Comparison of ENCODE assay signal across 27 cellular contexts in the genomic region with DNA sequence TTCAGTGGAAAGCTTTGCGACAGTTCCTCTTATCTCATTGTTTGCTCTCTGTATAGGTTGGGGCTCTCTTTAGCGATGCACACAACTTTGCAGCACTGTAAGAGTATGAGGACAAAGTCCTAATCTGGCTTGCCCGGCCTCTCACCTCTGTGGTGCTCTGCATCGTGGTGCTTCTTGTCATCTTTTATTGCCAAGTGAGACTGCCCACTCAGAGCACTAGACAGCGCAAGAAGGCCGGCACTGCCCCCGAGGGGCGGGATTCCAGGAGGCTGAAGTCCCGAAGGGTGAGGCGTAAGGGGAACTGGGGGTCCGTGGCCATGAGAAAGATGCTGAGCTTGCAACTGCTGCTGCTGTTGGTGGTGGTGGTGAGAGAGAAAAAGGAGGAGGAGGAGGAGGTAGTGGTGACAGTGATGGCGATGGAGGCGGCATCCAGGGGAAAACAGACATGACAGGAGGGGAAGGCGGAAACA. TPM values are rescaled to one million over a fixed set of nuclear protein-coding genes. Genes with fewer than 3 reads are reported as not detected.
DNase-seq lines count a peak whose midpoint lies in the region; ATAC-seq and TF ChIP-seq lines count a peak whose summit lies in the region.
"Had no signal": no experiment of that assay in that cellular context is flagged by ENCODE, and none has a peak within 500 bp of the region (broad histone marks: within the 10 kb centered on the region; RNA-seq: fewer than 3 reads in every experiment).

No MANE protein-coding gene starts in this region.

- H3K4me2 ChIP-seq in hepatocyte, result peak overlapping the region; percentile 57

- no peak for ATAC-seq in natural killer cell
- ATAC-seq in natural killer cell treated with Interleukin-12 subunit alpha and Interleukin-12 subunit beta and Interleukin-15 and Interleukin-18, amount 100 ng/mL, for 72 hours, result no peak
- peak; percentile 22 for ATAC-seq in naive thymus-derived CD4-positive, alpha-beta T cell
- ATAC-seq: effector memory CD8-positive, alpha-beta T cell; naive thymus-derived CD8-positive, alpha-beta T cell had no signal

- H3K36me3 Mint-ChIP-seq in natural killer cell, result no peaks in the 10 kb centered on the region
- H3K36me3 Mint-ChIP-seq in natural killer cell treated with Interleukin-12 subunit alpha and Interleukin-12 subunit beta and Interleukin-15 and Interleukin-18, amount 100 ng/mL, for 72 hours, result no peaks in the 10 kb centered on the region
- H3K36me3 Mint-ChIP-seq in naive thymus-derived CD4-positive, alpha-beta T cell, result no peaks in the 10 kb centered on the region
- H3K36me3 Mint-ChIP-seq: CD4-positive, alpha-beta memory T cell; naive thymus-derived CD8-positive, alpha-beta T cell had no signal

- H3K4me3 ChIP-seq in hepatocyte, result no peak overlapping the region
- H3K4me3 ChIP-seq in naive thymus-derived CD4-positive, alpha-beta T cell (ENCODE audit: low read length), result no peak overlapping the region
- H3K4me3 ChIP-seq in uterus, result no peak overlapping the region
- no peak overlapping the region for H3K4me3 ChIP-seq in coronary artery
- H3K4me3 ChIP-seq in vagina, result no peak overlapping the region
- H3K4me3 ChIP-seq: SJCRH30, thoracic aorta had no signal

- peak overlapping the region; percentile 12 to 25 for H3K27ac Mint-ChIP-seq in natural killer cell
- peak overlapping the region in 1 of 2 donors; percentile 71 for H3K27ac Mint-ChIP-seq in natural killer cell treated with Interleukin-12 subunit alpha and Interleukin-12 subunit beta and Interleukin-15 and Interleukin-18, amount 100 ng/mL, for 72 hours
- H3K27ac Mint-ChIP-seq in naive thymus-derived CD4-positive, alpha-beta T cell, result no peak overlapping the region
- H3K27ac Mint-ChIP-seq: CD4-positive, alpha-beta memory T cell; effector memory CD8-positive, alpha-beta T cell; stimulated activated naive CD8-positive, alpha-beta T cell treated with anti-CD3 and anti-CD28 coated beads, Interleukin-15, Interleukin-2, amounts not matched to agents 100 ng/mL and 50 ng/mL, for 24 hours had no signal

- H3K36me3 ChIP-seq in hepatocyte (replicated peaks; ENCODE audit: insufficient read depth, low read depth) (peaks cover 5% of the 10 kb centered on the region), uterus (no peaks in the 10 kb centered on the region), vagina (peaks cover 0 to 19% of the 10 kb centered on the region in 2 donors)
- no peaks in the 10 kb centered on the region for H3K36me3 ChIP-seq in naive thymus-derived CD4-positive, alpha-beta T cell (ENCODE audit: control insufficient read depth in 2 of 3, insufficient read depth in 3 of 3, low read length in 3 of 3)
- H3K36me3 ChIP-seq: thoracic aorta had no signal

- POLR2A ChIA-PET in naive thymus-derived CD4-positive, alpha-beta T cell (lab: Charles Lee), result no interaction called here

- CTCF ChIA-PET in naive thymus-derived CD4-positive, alpha-beta T cell (lab: Charles Lee), result no interaction called here

- no peak overlapping the region for H2AFZ ChIP-seq in hepatocyte

- H3K9me3 ChIP-seq in hepatocyte (ENCODE audit: low read depth) (no peaks in the 10 kb centered on the region), uterus (no peaks in the 10 kb centered on the region), vagina (no peaks in the 10 kb centered on the region)
- H3K9me3 ChIP-seq in naive thymus-derived CD4-positive, alpha-beta T cell (ENCODE audit: control insufficient read depth in 2 of 3, low read length in 3 of 3), result no peaks in the 10 kb centered on the region
- H3K9me3 ChIP-seq: SJCRH30, thoracic aorta had no signal

- H3K9me2 ChIP-seq in hepatocyte (replicated peaks; ENCODE audit: insufficient read depth), result no peaks in the 10 kb centered on the region

- H3K27me3 ChIP-seq in hepatocyte (no peaks in the 10 kb centered on the region), uterus (no peaks in the 10 kb centered on the region), vagina (no peaks in the 10 kb centered on the region)
- H3K27me3 ChIP-seq in naive thymus-derived CD4-positive, alpha-beta T cell (ENCODE audit: control insufficient read depth in 2 of 2, insufficient read depth in 2 of 2, low read length in 2 of 2), result no peaks in the 10 kb centered on the region
- H3K27me3 ChIP-seq: SJCRH30 had no signal

- H3K79me2 ChIP-seq in hepatocyte, result peaks cover 54% of the 10 kb centered on the region

- TF ChIP-seq POLR2A in uterus (IDR thresholded peaks at IDR 0.05) (no peak), vagina (IDR thresholded peaks at IDR 0.05) (no peak)

- no peak for DNase-seq in natural killer cell
- DNase-seq in natural killer cell treated with Interleukin-12 subunit alpha and Interleukin-12 subunit beta and Interleukin-15 and Interleukin-18, amount 100 ng/mL, for 72 hours (ENCODE audit: low spot score), result no peak
- DNase-seq in hepatocyte (ENCODE audit: low spot score), result peak; percentile 80
- no peak for DNase-seq in naive thymus-derived CD4-positive, alpha-beta T cell
- DNase-seq in uterus, result no peak
- DNase-seq in coronary artery (ENCODE audit: low spot score), result no peak
- DNase-seq in hippocampal formation (lab: John Stamatoyannopoulos, UW), result no peak
- DNase-seq in vagina (ENCODE audit: extremely low spot score in 2 of 2), result no peak
- DNase-seq: 8988T; activated CD4-positive, alpha-beta T cell treated with anti-CD3 and anti-CD28 coated beads, Interleukin-2, amount 50 U/mL, for 4 hours; activated CD4-positive, CD25-positive, alpha-beta regulatory T cell; activated naive CD4-positive, alpha-beta T cell treated with anti-CD3 and anti-CD28 coated beads, Interleukin-2, amount 50 U/mL, for 16 hours; amniotic stem cell; CD4-positive, alpha-beta memory T cell; cortex of kidney; effector memory CD8-positive, alpha-beta T cell; erythroblast; GOT3; KBM-7; mesendoderm; naive thymus-derived CD8-positive, alpha-beta T cell; NCI-H1105 treated with DMSO at 0.1 percent for 48 hours; NCI-H2029; SJCRH30; T-helper 1 cell had no signal

- WGBS in hepatocyte (ENCODE audit: low lambda C conversion rate, missing lambda C conversion rate), result 57% methylated on average over 14 of the region's 14 CpGs

- intact Hi-C loops in natural killer cell (cut with micrococcal nuclease), result no loop called here
- intact Hi-C loops in naive thymus-derived CD4-positive, alpha-beta T cell (cut with micrococcal nuclease), result no loop called here
- intact Hi-C loops in uterus (cut with DNase I; ENCODE audit: low total_unique reads), result no loop called here
- intact Hi-C loops in vagina (cut with DNase I), result loop anchor here (1.0 kb wide), 1 partner anchor 11 kb away; no protein-coding TSS in a partner anchor

- peaks cover 15 to 22% of the 10 kb centered on the region in 2 donors for H3K4me1 Mint-ChIP-seq in natural killer cell
- peaks cover 11 to 12% of the 10 kb centered on the region in 2 donors for H3K4me1 Mint-ChIP-seq in natural killer cell treated with Interleukin-12 subunit alpha and Interleukin-12 subunit beta and Interleukin-15 and Interleukin-18, amount 100 ng/mL, for 72 hours (ENCODE audit: low read depth in 2 of 2)
- H3K4me1 Mint-ChIP-seq in naive thymus-derived CD4-positive, alpha-beta T cell, result no peaks in the 10 kb centered on the region
- H3K4me1 Mint-ChIP-seq: CD4-positive, alpha-beta memory T cell had no signal

- H3K9me3 Mint-ChIP-seq in natural killer cell, result no peaks in the 10 kb centered on the region
- no peaks in the 10 kb centered on the region for H3K9me3 Mint-ChIP-seq in natural killer cell treated with Interleukin-12 subunit alpha and Interleukin-12 subunit beta and Interleukin-15 and Interleukin-18, amount 100 ng/mL, for 72 hours
- H3K9me3 Mint-ChIP-seq in naive thymus-derived CD4-positive, alpha-beta T cell, result no peaks in the 10 kb centered on the region
- H3K9me3 Mint-ChIP-seq: naive thymus-derived CD8-positive, alpha-beta T cell; stimulated activated naive CD8-positive, alpha-beta T cell treated with anti-CD3 and anti-CD28 coated beads, Interleukin-15, Interleukin-2, amounts not matched to agents 100 ng/mL and 50 ng/mL, for 24 hours had no signal

- H4K20me1 ChIP-seq in hepatocyte (ENCODE audit: insufficient read depth, poor library complexity, severe bottlenecking), result peaks cover 22% of the 10 kb centered on the region

- H3K4me3 Mint-ChIP-seq in natural killer cell, result no peak overlapping the region
- H3K4me3 Mint-ChIP-seq in natural killer cell treated with Interleukin-12 subunit alpha and Interleukin-12 subunit beta and Interleukin-15 and Interleukin-18, amount 100 ng/mL, for 72 hours, result no peak overlapping the region
- H3K4me3 Mint-ChIP-seq in naive thymus-derived CD4-positive, alpha-beta T cell, result no peak overlapping the region
- H3K4me3 Mint-ChIP-seq: CD4-positive, alpha-beta memory T cell; effector memory CD8-positive, alpha-beta T cell; naive thymus-derived CD8-positive, alpha-beta T cell; stimulated activated naive CD8-positive, alpha-beta T cell treated with anti-CD3 and anti-CD28 coated beads, Interleukin-15, Interleukin-2, amounts not matched to agents 100 ng/mL and 50 ng/mL, for 24 hours had no signal

- peaks cover 34% of the 10 kb centered on the region for H3K4me1 ChIP-seq in hepatocyte (ENCODE audit: insufficient read depth)
- H3K4me1 ChIP-seq in naive thymus-derived CD4-positive, alpha-beta T cell (ENCODE audit: control insufficient read depth in 2 of 2, insufficient read depth in 2 of 2, low read length in 2 of 2), result no peaks in the 10 kb centered on the region
- H3K4me1 ChIP-seq in uterus, result no peaks in the 10 kb centered on the region
- no peaks in the 10 kb centered on the region for H3K4me1 ChIP-seq in vagina
- H3K4me1 ChIP-seq: SJCRH30 had no signal

- TF ChIP-seq CTCF in natural killer cell (IDR thresholded peaks at IDR 0.05), result no peak
- TF ChIP-seq CTCF in hepatocyte (IDR thresholded peaks at IDR 0.05; ENCODE audit: poor library complexity), result no peak
- TF ChIP-seq CTCF in uterus (IDR thresholded peaks at IDR 0.05), result no peak
- TF ChIP-seq CTCF in coronary artery (IDR thresholded peaks at IDR 0.05), result no peak
- no peak for TF ChIP-seq CTCF in vagina (IDR thresholded peaks at IDR 0.05)

- peak overlapping the region; percentile 83 for H3K27ac ChIP-seq in hepatocyte
- no peak overlapping the region for H3K27ac ChIP-seq in naive thymus-derived CD4-positive, alpha-beta T cell (ENCODE audit: low read depth, low read length)
- H3K27ac ChIP-seq in uterus, result peak overlapping the region; percentile 31 to 40
- H3K27ac ChIP-seq in coronary artery, result peak overlapping the region in 1 of 2 donors; percentile 23
- no peak overlapping the region for H3K27ac ChIP-seq in vagina
- H3K27ac ChIP-seq: SJCRH30, thoracic aorta had no signal

- no peaks in the 10 kb centered on the region for H3K27me3 Mint-ChIP-seq in natural killer cell (ENCODE audit: low read depth in 2 of 2)
- H3K27me3 Mint-ChIP-seq in natural killer cell treated with Interleukin-12 subunit alpha and Interleukin-12 subunit beta and Interleukin-15 and Interleukin-18, amount 100 ng/mL, for 72 hours, result no peaks in the 10 kb centered on the region
- no peaks in the 10 kb centered on the region for H3K27me3 Mint-ChIP-seq in naive thymus-derived CD4-positive, alpha-beta T cell
- H3K27me3 Mint-ChIP-seq: CD4-positive, alpha-beta memory T cell; effector memory CD8-positive, alpha-beta T cell; stimulated activated naive CD8-positive, alpha-beta T cell treated with anti-CD3 and anti-CD28 coated beads, Interleukin-15, Interleukin-2, amounts not matched to agents 100 ng/mL and 50 ng/mL, for 24 hours had no signal

RNA-seq across cellular contexts. Expression of a gene that starts 55.4 kb away (rescaled TPM):
- total RNA-seq in natural killer cell (10 to 100 TPM; 38.8 to 58.9 (median 44.5) TPM), hepatocyte (100 TPM in 2 replicates), uterus (100 to 1,000 TPM in 1 of 4 donors, 10 to 100 TPM in 3; 31.0 to 124 (median 62.6) TPM), vagina (75.1 TPM)
- total RNA-seq in natural killer cell treated with Interleukin-12 subunit alpha and Interleukin-12 subunit beta and Interleukin-15 and Interleukin-18, amount 100 ng/mL, for 72 hours, result 1 to 10 TPM; 1.0 to 2.4 TPM
- 117 TPM in 2 replicates for polyA plus RNA-seq in hepatocyte
- 1 to 10 TPM in 4 of 5 experiments, not detected in 1; 1.2 to 7.1 (median 2.0) TPM for total RNA-seq in naive thymus-derived CD4-positive, alpha-beta T cell
- 1 to 10 TPM in 1 of 2 donors, under 1 TPM in 1; 0.46 to 3.5 TPM for polyA plus RNA-seq in naive thymus-derived CD4-positive, alpha-beta T cell

Comparison
In these comparisons a context has a peak if more than half of its experiments do, and no peak if none do; other contexts are left out.
1. H3K27ac Mint-ChIP-seq: peak in natural killer cell (2 of 2); none in naive thymus-derived CD4-positive, alpha-beta T cell (0 of 9).
2. H3K27ac ChIP-seq: peak in hepatocyte (single experiment) and uterus (2 of 2); none in naive thymus-derived CD4-positive, alpha-beta T cell (single experiment) and vagina (single experiment).